Comparison of ENCODE assay signal across 9 cellular contexts in the genomic region with DNA sequence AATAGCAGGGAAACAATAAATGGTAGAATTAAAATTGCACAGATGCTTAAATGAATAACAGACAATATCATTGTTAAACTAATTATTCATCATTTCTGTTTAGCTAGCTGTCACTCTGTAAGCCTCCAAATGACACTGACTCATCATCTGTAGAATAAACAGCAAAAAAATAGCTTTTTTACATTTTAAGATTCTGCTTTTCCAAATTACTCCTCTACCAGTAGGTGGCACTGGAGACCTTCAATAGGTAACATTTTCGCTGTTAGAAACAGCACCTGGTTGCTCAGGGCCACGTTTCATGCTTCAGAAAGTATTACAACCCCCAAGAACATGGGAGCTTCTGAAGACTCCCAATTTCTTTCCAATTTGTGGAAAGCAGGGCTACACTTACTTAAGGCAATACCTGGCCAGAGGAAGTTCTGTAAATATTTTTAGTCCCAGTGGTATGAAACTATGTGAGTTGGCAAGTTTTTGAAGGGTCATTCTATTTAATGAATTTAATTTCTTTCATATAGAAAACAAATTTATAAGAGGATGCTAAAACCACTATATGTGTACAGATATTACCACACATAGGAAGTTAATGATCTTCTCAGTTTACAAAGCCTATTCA. TPM values are rescaled to one million over a fixed set of nuclear protein-coding genes. Genes with fewer than 3 reads are reported as not detected.
A peak's percentile ranks its signal among the peaks of the same experiment; 100 is the strongest.
DNase-seq lines count a peak whose midpoint lies in the region; ATAC-seq and TF ChIP-seq lines count a peak whose summit lies in the region.
"Had no signal": no experiment of that assay in that cellular context is flagged by ENCODE, and none has a peak within 500 bp of the region (broad histone marks: within the 10 kb centered on the region; RNA-seq: fewer than 3 reads in every experiment).

No MANE protein-coding gene starts in this region.

- no peaks in the 10 kb centered on the region for H3K27me3 Mint-ChIP-seq in activated B cell treated with CpG ODN at 0.5 μM for 24 hours
- H3K27me3 Mint-ChIP-seq: IgD-negative memory B cell had no signal

- no peak overlapping the region for H3K4me3 ChIP-seq in AG04449 (ENCODE audit: low read depth, low read length)

- H3K4me1 Mint-ChIP-seq in activated B cell treated with CpG ODN at 0.5 μM for 24 hours: peaks cover 1% of the 10 kb centered on the region

- intact Hi-C loops in activated B cell treated with CpG ODN at 0.5 μM for 24 hours (cut with micrococcal nuclease): loop anchor here (1.0 to 2.0 kb wide), 4 partner anchors 152 to 989 kb away; no protein-coding TSS in a partner anchor

- CTCF ChIA-PET in AG04449 (lab: Yijun Ruan, JAX): interaction anchor here (0.8 to 2.6 kb wide), 9 partner anchors 8 to 154 kb away, joined by 3 to 9 read pairs (median 6); no protein-coding TSS in a partner anchor
- CTCF ChIA-PET in activated B cell treated with CpG ODN at 0.5 μM for 24 hours (lab: Charles Lee): interaction anchor here (0.6 to 1.7 kb wide), 14 partner anchors 9 to 374 kb away, joined by 3 to 7 read pairs (median 3); no protein-coding TSS in a partner anchor

- no peaks in the 10 kb centered on the region for H3K9me3 Mint-ChIP-seq in activated B cell treated with CpG ODN at 0.5 μM for 24 hours
- H3K9me3 Mint-ChIP-seq: IgD-negative memory B cell had no signal

- peak; percentile 63 for ATAC-seq in HG02588 (IDR thresholded peaks at IDR 0.05; ENCODE audit: unreplicated experiment)
- peak; percentile 54 for ATAC-seq in activated B cell treated with CpG ODN at 0.5 μM for 24 hours (ENCODE audit: low read depth)

- H3K36me3 Mint-ChIP-seq in activated B cell treated with CpG ODN at 0.5 μM for 24 hours (ENCODE audit: low read depth): peaks cover 41% of the 10 kb centered on the region
- H3K36me3 Mint-ChIP-seq: IgD-negative memory B cell had no signal

- H3K27ac Mint-ChIP-seq in activated B cell treated with CpG ODN at 0.5 μM for 24 hours: no peak overlapping the region
- H3K27ac Mint-ChIP-seq: IgD-negative memory B cell had no signal

- POLR2A ChIA-PET in AG04449 (lab: Yijun Ruan, JAX) (no interaction called here), activated B cell treated with CpG ODN at 0.5 μM for 24 hours (lab: Charles Lee) (no interaction called here)

- TF ChIP-seq CTCF in AG04449 (IDR thresholded peaks at IDR 0.05; ENCODE audit: insufficient read depth, low read length, missing control alignments) (peak; percentile 45), activated B cell treated with CpG ODN at 0.5 μM for 24 hours (IDR thresholded peaks at IDR 0.05) (no peak)

- no peak overlapping the region for H3K4me3 Mint-ChIP-seq in activated B cell treated with CpG ODN at 0.5 μM for 24 hours

- DNase-seq in AG04449 (ENCODE audit: low read depth, low spot score) (no peak), GF-D8 (lab: John Stamatoyannopoulos, UW) (peak; percentile 1), NCI-H146 treated with DMSO at 0.1 percent for 48 hours (lab: John Stamatoyannopoulos, UW; ENCODE audit: unreplicated experiment) (peak; percentile 25), activated B cell treated with CpG ODN at 0.5 μM for 24 hours (no peak), glomerular endothelial cell (ENCODE audit: extremely low read depth, low read depth, low spot score) (peak; percentile 18)
- peak; percentile 5 for DNase-seq in stimulated activated CD4-positive, alpha-beta T cell treated with anti-CD3 and anti-CD28 coated beads, Interleukin-2, amount 100 ng/mL, for 4 hours (ENCODE audit: low read depth)
- no peak for DNase-seq in stimulated activated naive CD4-positive, alpha-beta T cell treated with Interleukin-2 at 50 U/mL for 16 hours (lab: John Stamatoyannopoulos, UW)

RNA-seq across cellular contexts. Expression of gene TTN, which starts 45.4 kb away (rescaled TPM):
- total RNA-seq in activated B cell treated with CpG ODN at 0.5 μM for 24 hours (33.3 and 40.0 TPM in 2 replicates), glomerular endothelial cell (0.41 and 0.53 TPM in 2 replicates)

Comparison
In these comparisons a context has a peak if more than half of its experiments do, and no peak if none do; other contexts are left out.
1. DNase-seq: peak in GF-D8 (single experiment), NCI-H146 treated with DMSO at 0.1 percent for 48 hours (single experiment), glomerular endothelial cell (single experiment) and stimulated activated CD4-positive, alpha-beta T cell treated with anti-CD3 and anti-CD28 coated beads, Interleukin-2, amount 100 ng/mL, for 4 hours (single experiment); none in AG04449 (single experiment), activated B cell treated with CpG ODN at 0.5 μM for 24 hours (single experiment) and stimulated activated naive CD4-positive, alpha-beta T cell treated with Interleukin-2 at 50 U/mL for 16 hours (single experiment).
2. RNA of gene TTN, which starts 45.4 kb away (total RNA-seq): 33.3 to 40.0 TPM in activated B cell treated with CpG ODN at 0.5 μM for 24 hours; 0.41 to 0.53 TPM in glomerular endothelial cell; every median in the first group is over 10 times any median in the second.